In genomic region chr1:17822741-17823426, GRCh38 we compare ENCODE assay signal across 17 cellular contexts.
DNase-seq lines count a peak whose midpoint lies in the region; ATAC-seq and TF ChIP-seq lines count a peak whose summit lies in the region.
"Had no signal": no experiment of that assay in that cellular context is flagged by ENCODE, and none has a peak within 500 bp of the region (broad histone marks: within the 10 kb centered on the region; RNA-seq: fewer than 3 reads in every experiment).

No MANE protein-coding gene starts in this region.

- peak; percentile 46 for DNase-seq in Right ventricle myocardium inferior (ENCODE audit: missing footprints)
- no peak for DNase-seq in heart left ventricle
- peak; percentile 55 for DNase-seq in mesenteric fat pad (ENCODE audit: low spot score)
- DNase-seq in posterior vena cava (ENCODE audit: low spot score) = peak; percentile 12
- DNase-seq in NCI-H146 (lab: John Stamatoyannopoulos, UW) = no peak
- no peak for DNase-seq in effector memory CD8-positive, alpha-beta T cell
- DNase-seq: 8988T; CD4-positive, alpha-beta memory T cell; DMS153; GDM1; GOT3 had no signal

- TF ChIP-seq POLR2A in heart left ventricle (IDR thresholded peaks at IDR 0.05) = no peak

- H3K27ac ChIP-seq in heart left ventricle = no peak overlapping the region
- H3K27ac ChIP-seq: BLaER1 had no signal

- H3K4me1 ChIP-seq in heart left ventricle = peaks cover 0 to 7% (median 0%) of the 10 kb centered on the region in 12 donors
- H3K4me1 ChIP-seq: BLaER1, HAP-1 had no signal

- 87 to 95% (median 92%) methylated on average over 17 to 22 of the region's 22 CpGs for WGBS in heart left ventricle, 4 donors

- no peak overlapping the region for H3K4me3 Mint-ChIP-seq in effector memory CD8-positive, alpha-beta T cell
- H3K4me3 Mint-ChIP-seq: CD14-positive monocyte; CD4-positive, alpha-beta memory T cell had no signal

- H3K27ac Mint-ChIP-seq in effector memory CD8-positive, alpha-beta T cell = no peak overlapping the region
- H3K27ac Mint-ChIP-seq: CD14-positive monocyte, IgD-negative memory B cell had no signal

- peaks cover 0 to 15% (median 0%) of the 10 kb centered on the region in 9 donors for H3K27me3 ChIP-seq in heart left ventricle
- H3K27me3 ChIP-seq: BLaER1 had no signal

- ATAC-seq in Right ventricle myocardium inferior (no peak), heart left ventricle (no peak), HG03571 (IDR thresholded peaks at IDR 0.05; ENCODE audit: unreplicated experiment) (no peak)
- no peak for ATAC-seq in effector memory CD8-positive, alpha-beta T cell (replicated peaks)
- ATAC-seq: HepG2 had no signal

- H3K4me1 Mint-ChIP-seq in effector memory CD8-positive, alpha-beta T cell (ENCODE audit: low read depth in 2 of 2) = no peaks in the 10 kb centered on the region
- H3K4me1 Mint-ChIP-seq: CD14-positive monocyte; CD4-positive, alpha-beta memory T cell; IgD-negative memory B cell had no signal

- peaks cover 3% of the 10 kb centered on the region for H3K36me3 Mint-ChIP-seq in effector memory CD8-positive, alpha-beta T cell (ENCODE audit: insufficient read depth)
- H3K36me3 Mint-ChIP-seq: CD14-positive monocyte; CD4-positive, alpha-beta memory T cell had no signal

- H3K4me3 ChIP-seq in heart left ventricle = no peak overlapping the region
- H3K4me3 ChIP-seq: BLaER1, HAP-1 had no signal

- peaks cover 24 to 71% of the 10 kb centered on the region in 2 donors for H3K27me3 Mint-ChIP-seq in effector memory CD8-positive, alpha-beta T cell

- H3K9me3 Mint-ChIP-seq in effector memory CD8-positive, alpha-beta T cell = no peaks in the 10 kb centered on the region
- H3K9me3 Mint-ChIP-seq: CD14-positive monocyte had no signal

- intact Hi-C loops in Right ventricle myocardium inferior (cut with DNase I) = no loop called here
- intact Hi-C loops in heart left ventricle (cut with DNase I) = loop anchor here in 5 of 10 donors (10.0 kb wide), 2 partner anchors 158 to 328 kb away; no protein-coding TSS in a partner anchor
- intact Hi-C loops in posterior vena cava (cut with DNase I) = loop anchor here in 1 of 2 donors (10.0 kb wide), 1 partner anchor 328 kb away; no protein-coding TSS in a partner anchor

- TF ChIP-seq CTCF in heart left ventricle (IDR thresholded peaks at IDR 0.05) = no peak

- no peaks in the 10 kb centered on the region for H3K9me3 ChIP-seq in heart left ventricle
- H3K9me3 ChIP-seq: BLaER1, HAP-1 had no signal

- no peaks in the 10 kb centered on the region for H3K36me3 ChIP-seq in heart left ventricle
- H3K36me3 ChIP-seq: BLaER1, HAP-1 had no signal

Comparison
In these comparisons a context has a peak if more than half of its experiments do, and no peak if none do; other contexts are left out.
1. DNase-seq: peak in Right ventricle myocardium inferior (single experiment), mesenteric fat pad (single experiment) and posterior vena cava (single experiment); none in heart left ventricle (0 of 5), NCI-H146 (single experiment) and effector memory CD8-positive, alpha-beta T cell (0 of 3).